In genomic region chr19:38793186-38793585, GRCh38 we compare ENCODE assay signal across 11 cellular contexts. TPM values are rescaled to one million over a fixed set of nuclear protein-coding genes. Genes with fewer than 3 reads are reported as not detected.
DNase-seq lines count a peak whose midpoint lies in the region; ATAC-seq, FAIRE-seq and TF ChIP-seq lines count a peak whose summit lies in the region.
"Had no signal": no experiment of that assay in that cellular context is flagged by ENCODE, and none has a peak within 500 bp of the region (broad histone marks: within the 10 kb centered on the region; RNA-seq: fewer than 3 reads in every experiment).

No MANE protein-coding gene starts in this region.

- DNase-seq in GM12891 (ENCODE audit: insufficient read length, low spot score): no peak
- DNase-seq in NCI-H2171 (lab: John Stamatoyannopoulos, UW): peak; percentile 64
- DNase-seq in endothelial cell (ENCODE audit: low spot score): no peak
- peak; percentile 20 for DNase-seq in non-pigmented ciliary epithelial cell (ENCODE audit: low read depth)
- DNase-seq in NK-92 (lab: John Stamatoyannopoulos, UW; ENCODE audit: unreplicated experiment): no peak
- DNase-seq in SJCRH30: no peak
- DNase-seq: MV-4-11 had no signal

- H3K9me3 Mint-ChIP-seq in endothelial cell (ENCODE audit: unreplicated experiment): no peaks in the 10 kb centered on the region

- H3K4me1 Mint-ChIP-seq in endothelial cell (ENCODE audit: unreplicated experiment): peaks cover 12% of the 10 kb centered on the region

- peaks cover 5% of the 10 kb centered on the region for H3K27me3 Mint-ChIP-seq in endothelial cell (ENCODE audit: unreplicated experiment)

- peak overlapping the region; percentile 89 for H3K27ac Mint-ChIP-seq in endothelial cell (ENCODE audit: unreplicated experiment)

- H3K27ac ChIP-seq in SJCRH30: no peak overlapping the region

- TF ChIP-seq CTCF in endothelial cell (IDR thresholded peaks at IDR 0.05; ENCODE audit: unreplicated experiment): no peak

- FAIRE-seq in GM12891 (lab: Jason Lieb, UNC): peak; percentile 9

- ATAC-seq in GM19035 (IDR thresholded peaks at IDR 0.05; ENCODE audit: unreplicated experiment): no peak

- no peak for TF ChIP-seq POLR2A in GM12891 (IDR thresholded peaks at IDR 0.05; ENCODE audit: low read depth, low read length)

- H3K4me3 Mint-ChIP-seq in endothelial cell (ENCODE audit: unreplicated experiment): peak overlapping the region; percentile 11

- H3K9me3 ChIP-seq in SJCRH30 (replicated peaks): no peaks in the 10 kb centered on the region

- H3K4me3 ChIP-seq in SJCRH30: no peak overlapping the region

- H3K36me3 ChIP-seq in SJCRH30: no peaks in the 10 kb centered on the region

- H3K27me3 ChIP-seq in SJCRH30: no peaks in the 10 kb centered on the region

- no peaks in the 10 kb centered on the region for H3K4me1 ChIP-seq in SJCRH30

- H3K36me3 Mint-ChIP-seq in endothelial cell (ENCODE audit: low read depth, unreplicated experiment): no peaks in the 10 kb centered on the region

TF ChIP-seq in GM12891, 5 proteins besides CTCF, POLR2A, EP300 and RAD21:
- TF ChIP-seq PAX5 (IDR thresholded peaks at IDR 0.05; ENCODE audit: insufficient read depth, low read length, severe bottlenecking) (no peak), POLR2AphosphoS5 (IDR thresholded peaks at IDR 0.05; ENCODE audit: low read depth, low read length) (no peak), POU2F2 (IDR thresholded peaks at IDR 0.05; ENCODE audit: low read depth, low read length) (no peak), TAF1 (IDR thresholded peaks at IDR 0.05; ENCODE audit: low read depth, low read length) (no peak), SPI1 (IDR thresholded peaks at IDR 0.05; ENCODE audit: low read depth, low read length) (no peak)

RNA-seq across cellular contexts. Expression of gene LGALS7B, which starts 4.2 kb away (rescaled TPM):
- 0.51 TPM for polyA plus RNA-seq in GM12891 (2012; ENCODE audit: low read depth, missing spikeins)
- total RNA-seq in endothelial cell (ENCODE audit: unreplicated experiment): 18.8 TPM
- total RNA-seq in SJCRH30 (2014; rRNA removed; shearing (Covaris generic)): not detected in 2 replicates
- total RNA-seq: left colon, subcutaneous adipose tissue had no signal

RNA-seq across cellular contexts. Expression of gene LGALS4, which starts 19.6 kb away (rescaled TPM):
- 0.49 TPM for polyA plus RNA-seq in GM12891 (2012; ENCODE audit: low read depth, missing spikeins)
- 0.46 TPM for total RNA-seq in endothelial cell (ENCODE audit: unreplicated experiment)
- 0.06 and 0.66 TPM in 2 replicates for total RNA-seq in SJCRH30 (2014; rRNA removed; shearing (Covaris generic))
- total RNA-seq: dermis microvascular lymphatic vessel endothelial cell had no signal

RNA-seq across cellular contexts. Expression of gene LGALS7, which starts 19.9 kb away (rescaled TPM):
- not detected for polyA plus RNA-seq in GM12891 (2012; ENCODE audit: low read depth, missing spikeins)
- 3.6 TPM for total RNA-seq in endothelial cell (ENCODE audit: unreplicated experiment)
- total RNA-seq in SJCRH30 (2014; rRNA removed; shearing (Covaris generic)): 0.28 and 0.71 TPM in 2 replicates
- total RNA-seq: dermis microvascular lymphatic vessel endothelial cell, left colon, subcutaneous adipose tissue had no signal

RNA-seq across cellular contexts. Expression of gene ECH1, which starts 38.4 kb away (rescaled TPM):
- polyA plus RNA-seq in GM12891 (2012; ENCODE audit: low read depth, missing spikeins): 276 TPM
- 101 TPM for total RNA-seq in endothelial cell (ENCODE audit: unreplicated experiment)
- total RNA-seq in SJCRH30 (2014; rRNA removed; shearing (Covaris generic)): 55.8 and 64.6 TPM in 2 replicates

RNA-seq across cellular contexts. Expression of gene CAPN12, which starts 48.9 kb away (rescaled TPM):
- polyA plus RNA-seq in GM12891 (2012; ENCODE audit: low read depth, missing spikeins): 5.3 TPM
- total RNA-seq in endothelial cell (ENCODE audit: unreplicated experiment): 2.9 TPM
- not detected in 2 replicates for total RNA-seq in SJCRH30 (2014; rRNA removed; shearing (Covaris generic))
- total RNA-seq: dermis microvascular lymphatic vessel endothelial cell had no signal

Comparison
In these comparisons a context has a peak if more than half of its experiments do, and no peak if none do; other contexts are left out.
1. DNase-seq: peak in NCI-H2171 (single experiment) and non-pigmented ciliary epithelial cell (single experiment); none in GM12891 (single experiment), endothelial cell (single experiment), NK-92 (single experiment) and SJCRH30 (0 of 2).
2. RNA of gene LGALS7B, which starts 4.2 kb away (total RNA-seq): 18.8 TPM in endothelial cell (single experiment); not detected in SJCRH30; every median in the first group is over 10 times any median in the second.